In the genomic region with DNA sequence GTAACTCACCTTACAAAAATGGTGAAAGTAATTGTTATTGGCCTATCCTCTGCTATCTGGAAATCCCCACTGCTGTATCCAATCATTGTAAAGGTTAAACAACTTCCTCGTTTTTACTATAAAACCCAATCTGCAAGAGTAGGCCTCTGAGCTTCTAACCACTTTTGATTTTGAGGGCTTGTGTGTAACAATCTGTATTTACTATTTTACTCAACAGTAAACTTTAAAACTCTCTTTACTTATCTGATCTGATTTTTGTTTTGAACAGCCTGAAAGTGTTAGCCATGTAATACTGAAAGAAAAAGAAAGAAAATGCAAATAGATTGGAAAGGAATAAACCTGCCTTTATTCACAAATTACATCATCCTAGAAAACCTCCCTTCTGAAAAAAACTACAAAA, we compare ENCODE assay signal across 8 cellular contexts.
DNase-seq lines count a peak whose midpoint lies in the region; ATAC-seq and TF ChIP-seq lines count a peak whose summit lies in the region.

No MANE protein-coding gene starts in this region.

- no peak overlapping the region for H3K4me2 ChIP-seq in GM23248 (ENCODE audit: unreplicated experiment)

- H3K4me1 Mint-ChIP-seq in CD4-positive, alpha-beta T cell (ENCODE audit: low read depth) = peaks cover 28% of the 10 kb centered on the region
- H3K4me1 Mint-ChIP-seq in T-helper 2 cell treated with Interferon-gamma antibody and Interleukin-4, amounts not matched to agents 5 μg/mL and 100 μg/mL, for 36 hours (ENCODE audit: low read depth) = peaks cover 18% of the 10 kb centered on the region

- H2AFZ ChIP-seq in GM23248 = no peak overlapping the region

- CTCF ChIA-PET in CD4-positive, alpha-beta T cell (lab: Charles Lee) = no interaction called here

- no peak for TF ChIP-seq CTCF in CD4-positive, alpha-beta T cell (IDR thresholded peaks at IDR 0.05)

- H3K27ac ChIP-seq in CD4-positive, alpha-beta T cell (ENCODE audit: low read depth, low read length) = peak overlapping the region; percentile 13
- H3K27ac ChIP-seq in GM23248 = no peak overlapping the region

- H3K9me3 Mint-ChIP-seq in CD4-positive, alpha-beta T cell = peaks cover 6% of the 10 kb centered on the region
- peaks cover 8% of the 10 kb centered on the region for H3K9me3 Mint-ChIP-seq in T-helper 2 cell treated with Interferon-gamma antibody and Interleukin-4, amounts not matched to agents 5 μg/mL and 100 μg/mL, for 36 hours

- H3F3A ChIP-seq in GM23248 (ENCODE audit: insufficient read depth) = no peaks in the 10 kb centered on the region

- peak; percentile 95 for ATAC-seq in CD4-positive, alpha-beta T cell (ENCODE audit: poor library complexity)
- ATAC-seq in HG02973 (IDR thresholded peaks at IDR 0.05; ENCODE audit: unreplicated experiment) = peak; percentile 93

- no peak overlapping the region for H3K9ac ChIP-seq in GM23248

- no peaks in the 10 kb centered on the region for H4K20me1 ChIP-seq in GM23248 (ENCODE audit: insufficient read depth)

- H3K9me3 ChIP-seq in CD4-positive, alpha-beta T cell (ENCODE audit: control insufficient read depth, low read length) = no peaks in the 10 kb centered on the region
- no peaks in the 10 kb centered on the region for H3K9me3 ChIP-seq in GM23248 (ENCODE audit: low read depth)

- intact Hi-C loops in CD4-positive, alpha-beta T cell (cut with DNase I, micrococcal nuclease) = no loop called here

- no peak for DNase-seq in CD4-positive, alpha-beta T cell
- DNase-seq in GM19240 (ENCODE audit: insufficient read length, low spot score) = peak; percentile 2
- no peak for DNase-seq in T-helper 2 cell treated with Interferon-gamma antibody and Interleukin-4, amounts not matched to agents 5 μg/mL and 100 μg/mL, for 36 hours (ENCODE audit: low spot score)
- DNase-seq in GM19238 (ENCODE audit: insufficient read length, low spot score) = no peak
- DNase-seq in midbrain (lab: John Stamatoyannopoulos, UW) = no peak
- DNase-seq in cerebellum (ENCODE audit: low spot score) = no peak
- DNase-seq in GM23248 = no peak

- no peak overlapping the region for H3K4me3 ChIP-seq in GM23248

- POLR2A ChIA-PET in CD4-positive, alpha-beta T cell (lab: Charles Lee) = no interaction called here

- H3K27me3 ChIP-seq in CD4-positive, alpha-beta T cell (ENCODE audit: control insufficient read depth, insufficient read depth, low read length) = no peaks in the 10 kb centered on the region
- no peaks in the 10 kb centered on the region for H3K27me3 ChIP-seq in GM23248 (replicated peaks; ENCODE audit: insufficient read depth)

- H3K36me3 ChIP-seq in GM23248 (ENCODE audit: low read depth) = no peaks in the 10 kb centered on the region

- H3K27me3 Mint-ChIP-seq in CD4-positive, alpha-beta T cell = no peaks in the 10 kb centered on the region
- H3K27me3 Mint-ChIP-seq in T-helper 2 cell treated with Interferon-gamma antibody and Interleukin-4, amounts not matched to agents 5 μg/mL and 100 μg/mL, for 36 hours (ENCODE audit: low read depth) = no peaks in the 10 kb centered on the region

- no peaks in the 10 kb centered on the region for H3K9me2 ChIP-seq in GM23248 (ENCODE audit: insufficient read depth)

- in situ Hi-C loops in GM23248 (cut with MboI) = no loop called here

- H3K79me2 ChIP-seq in GM23248 (ENCODE audit: insufficient read depth) = no peaks in the 10 kb centered on the region; the same call in 1 of the 2 replicates

- no peaks in the 10 kb centered on the region for H3K4me1 ChIP-seq in GM23248 (ENCODE audit: insufficient read depth)

- H3K36me3 Mint-ChIP-seq in CD4-positive, alpha-beta T cell (ENCODE audit: low read depth) = peaks cover 10% of the 10 kb centered on the region
- H3K36me3 Mint-ChIP-seq in T-helper 2 cell treated with Interferon-gamma antibody and Interleukin-4, amounts not matched to agents 5 μg/mL and 100 μg/mL, for 36 hours (ENCODE audit: low read depth) = peaks cover 11% of the 10 kb centered on the region

- peak overlapping the region; percentile 72 for H3K4me3 Mint-ChIP-seq in CD4-positive, alpha-beta T cell
- peak overlapping the region; percentile 59 for H3K4me3 Mint-ChIP-seq in T-helper 2 cell treated with Interferon-gamma antibody and Interleukin-4, amounts not matched to agents 5 μg/mL and 100 μg/mL, for 36 hours

- WGBS in GM23248 (ENCODE audit: low coverage in 1 of 2, low lambda C conversion rate in 2 of 2, missing lambda C conversion rate in 2 of 2), 2 experiments = 93 to 95% methylated on average over 1 of the region's 1 CpG

- H3K27ac Mint-ChIP-seq in CD4-positive, alpha-beta T cell = peak overlapping the region; percentile 80
- H3K27ac Mint-ChIP-seq in T-helper 2 cell treated with Interferon-gamma antibody and Interleukin-4, amounts not matched to agents 5 μg/mL and 100 μg/mL, for 36 hours = peak overlapping the region; percentile 74
